ENCODE assay signal across 17 cellular contexts in genomic region chr1:241460098-241460873, GRCh38. TPM values are rescaled to one million over a fixed set of nuclear protein-coding genes. Genes with fewer than 3 reads are reported as not detected.
DNase-seq lines count a peak whose midpoint lies in the region; TF ChIP-seq lines count a peak whose summit lies in the region.
"Had no signal": no experiment of that assay in that cellular context is flagged by ENCODE, and none has a peak within 500 bp of the region (broad histone marks: within the 10 kb centered on the region; RNA-seq: fewer than 3 reads in every experiment).

No MANE protein-coding gene starts in this region.

- no peak overlapping the region for H3K56ac ChIP-seq in mesendoderm (ENCODE audit: low read length)

- no peak overlapping the region for H3K9ac ChIP-seq in mesendoderm (ENCODE audit: low read length)

- H3K79me2 ChIP-seq in mesendoderm (ENCODE audit: control insufficient read depth, insufficient read depth, low read length) = no peaks in the 10 kb centered on the region

- no peak overlapping the region for H3K23ac ChIP-seq in mesendoderm (ENCODE audit: low read length)

- DNase-seq in HEK293T (ENCODE audit: extremely low spot score) (peak; percentile 26), NCI-H187 treated with DMSO at 0.1 percent for 48 hours (lab: John Stamatoyannopoulos, UW) (peak; percentile 73), NCI-H2196 (lab: John Stamatoyannopoulos, UW; ENCODE audit: unreplicated experiment) (peak; percentile 25), mesendoderm (no peak), NCI-H1417 treated with DMSO at 0.1 percent for 48 hours (lab: John Stamatoyannopoulos, UW) (no peak), dermis blood vessel endothelial cell (no peak)
- no peak for DNase-seq in activated CD4-positive, alpha-beta T cell treated with anti-CD3 and anti-CD28 coated beads for 4 hours
- DNase-seq: BE2C; CD4-positive, alpha-beta memory T cell; H9; MV-4-11; NCI-H2081; NCI-H524; T-cell; T1000 had no signal

- H3K79me1 ChIP-seq in mesendoderm (ENCODE audit: low read length) = no peaks in the 10 kb centered on the region

- H2BK5ac ChIP-seq in mesendoderm (ENCODE audit: low read length) = no peak overlapping the region

- no peaks in the 10 kb centered on the region for H3K4me1 ChIP-seq in mesendoderm (ENCODE audit: control insufficient read depth, low read depth, low read length)
- H3K4me1 ChIP-seq: BE2C had no signal

- H3K27me3 ChIP-seq in mesendoderm (ENCODE audit: insufficient read depth, low read length, poor library complexity) = no peaks in the 10 kb centered on the region
- H3K27me3 ChIP-seq: BE2C had no signal

- H4K5ac ChIP-seq in mesendoderm (ENCODE audit: low read length) = no peak overlapping the region

- CTCF ChIA-PET in HEK293T (lab: Yijun Ruan, JAX) = no interaction called here

- H2AK5ac ChIP-seq in mesendoderm (ENCODE audit: low read length) = no peak overlapping the region

- H4K8ac ChIP-seq in mesendoderm (ENCODE audit: low read depth, low read length) = no peak overlapping the region

- no peak overlapping the region for H3K4me2 ChIP-seq in mesendoderm (ENCODE audit: low read length)

- H3K18ac ChIP-seq in mesendoderm (ENCODE audit: low read length) = peak overlapping the region; percentile 68

- no CpG with 5 or more reads among the region's 6 CpGs for WGBS in mesendoderm (ENCODE audit: extremely low coverage, insufficient coverage, low lambda C conversion rate)

- POLR2A ChIA-PET in HEK293T (lab: Yijun Ruan, JAX) = no interaction called here

- no peaks in the 10 kb centered on the region for H3K36me3 ChIP-seq in mesendoderm (ENCODE audit: control insufficient read depth, insufficient read depth, low read length)
- H3K36me3 ChIP-seq: BE2C had no signal

- no peak overlapping the region for H3K4me3 ChIP-seq in mesendoderm (ENCODE audit: low read length)
- H3K4me3 ChIP-seq: GM12878, SK-N-MC had no signal

- H2BK15ac ChIP-seq in mesendoderm (replicated peaks; ENCODE audit: low read depth) = no peak overlapping the region

- no peak overlapping the region for H3K27ac ChIP-seq in mesendoderm (ENCODE audit: low read depth, low read length)
- H3K27ac ChIP-seq: SK-N-MC had no signal

- peak overlapping the region; percentile 61 for H2BK120ac ChIP-seq in mesendoderm (ENCODE audit: low read depth, low read length)

- peak overlapping the region; percentile 9 for H3K4ac ChIP-seq in mesendoderm (ENCODE audit: low read depth, low read length)

TF ChIP-seq in HEK293T, 16 proteins besides CTCF, POLR2A, EP300 and RAD21:
- TF ChIP-seq BHLHE40 (IDR thresholded peaks at IDR 0.05; ENCODE audit: borderline replicate concordance) (no peak), SP1 (IDR thresholded peaks at IDR 0.05) (no peak), HDGF (IDR thresholded peaks at IDR 0.05; ENCODE audit: borderline replicate concordance) (no peak), ARNT (IDR thresholded peaks at IDR 0.05) (no peak), LEF1 (IDR thresholded peaks at IDR 0.05; ENCODE audit: borderline replicate concordance) (no peak), ELF4 (IDR thresholded peaks at IDR 0.05) (no peak), NFRKB (IDR thresholded peaks at IDR 0.05) (no peak), FOXA1 (IDR thresholded peaks at IDR 0.05) (no peak), SUZ12 (IDR thresholded peaks at IDR 0.05) (no peak), TARDBP (IDR thresholded peaks at IDR 0.05) (no peak), FOXK2 (IDR thresholded peaks at IDR 0.05) (no peak)

RNA-seq across cellular contexts. Expression of gene FH, which starts 59.3 kb away (rescaled TPM):
- 57.3 TPM for polyA plus RNA-seq in mesendoderm (2013, experiment 1 of 2)
- 57.0 TPM for polyA plus RNA-seq in mesendoderm (2013, experiment 2 of 2)
- 55.8 and 94.7 TPM in 2 replicates for total RNA-seq in dermis blood vessel endothelial cell

Comparison
In these comparisons a context has a peak if more than half of its experiments do, and no peak if none do; other contexts are left out.
1. DNase-seq: peak in HEK293T (single experiment), NCI-H187 treated with DMSO at 0.1 percent for 48 hours (single experiment) and NCI-H2196 (single experiment); none in mesendoderm (single experiment), NCI-H1417 treated with DMSO at 0.1 percent for 48 hours (single experiment), activated CD4-positive, alpha-beta T cell treated with anti-CD3 and anti-CD28 coated beads for 4 hours (0 of 2) and dermis blood vessel endothelial cell (single experiment).